28 cellular contexts compared by ENCODE assay signal in genomic region chr4:8721621-8722020, GRCh38.
"Had no signal": no experiment of that assay in that cellular context is flagged by ENCODE, and none has a peak within 500 bp of the region (broad histone marks: within the 10 kb centered on the region; RNA-seq: fewer than 3 reads in every experiment).

No MANE protein-coding gene starts in this region.

- ATAC-seq: activated CD4-positive, CD25-positive, alpha-beta regulatory T cell treated with anti-CD3 and anti-CD28 coated beads, Interleukin-2, amount 50 U/mL, for 24 hours; activated CD8-positive, alpha-beta T cell treated with anti-CD3 and anti-CD28 coated beads for 36 hours; activated T-cell treated with anti-CD3 and anti-CD28 coated beads, Interleukin-2, amount 50 U/mL, for 72 hours; Panc1; Right ventricle myocardium inferior had no signal

- H3K9ac ChIP-seq: KMS-11, SK-N-SH had no signal

- H3K36me3 ChIP-seq: cardiac muscle cell, SJCRH30 had no signal

- H3K9me3 ChIP-seq: SJCRH30, SK-N-SH had no signal

- H3K4me1 ChIP-seq: SJCRH30 had no signal

- FAIRE-seq: astrocyte had no signal

- H3K27ac ChIP-seq: cardiac muscle cell, KMS-11, SJCRH30, VCaP had no signal

- H3K4me3 ChIP-seq: cardiac muscle cell, SJCRH30 had no signal

- DNase-seq: activated CD4-positive, alpha-beta T cell treated with anti-CD3 and anti-CD28 coated beads for 4 hours; activated CD8-positive, alpha-beta memory T cell treated with anti-CD3 and anti-CD28 coated beads, Interleukin-2, amount 50 U/mL, for 4 hours; activated CD8-positive, alpha-beta T cell treated with anti-CD3 and anti-CD28 coated beads for 36 hours; activated naive CD4-positive, alpha-beta T cell; activated T-cell treated with anti-CD3 and anti-CD28 coated beads, Interleukin-2, amount 50 U/mL, for 72 hours; amygdala; NCI-H1092; NCI-H1417 treated with DMSO at 0.1 percent for 48 hours; NCI-H1694; NCI-H2029; NCI-H2107; NCI-H2171 treated with DMSO at 0.1 percent for 48 hours; NCI-H345; NCI-H510A; NCI-H526 treated with DMSO at 0.1 percent for 48 hours; NK-92 treated with Interleukin-12 subunit alpha and Interleukin-12 subunit beta, amount 100 ng/mL, for 24 hours; OCI-M1; RPMI8226; SJCRH30; SK-N-SH; T-helper 1 cell had no signal
